ENCODE assay signal across 9 cellular contexts in genomic region chr5:71778678-71779276, GRCh38. TPM values are rescaled to one million over a fixed set of nuclear protein-coding genes. Genes with fewer than 3 reads are reported as not detected.
DNase-seq lines count a peak whose midpoint lies in the region; ATAC-seq and TF ChIP-seq lines count a peak whose summit lies in the region.
"Had no signal": no experiment of that assay in that cellular context is flagged by ENCODE, and none has a peak within 500 bp of the region (broad histone marks: within the 10 kb centered on the region; RNA-seq: fewer than 3 reads in every experiment).

No MANE protein-coding gene starts in this region.

- H3K27ac ChIP-seq in osteoblast (ENCODE audit: low read depth, low read length), result no peak overlapping the region
- no peak overlapping the region for H3K27ac ChIP-seq in CD8-positive, alpha-beta memory T cell (ENCODE audit: low read depth, low read length)

- no peak for ATAC-seq in HG03520 (IDR thresholded peaks at IDR 0.05; ENCODE audit: unreplicated experiment)

- no peaks in the 10 kb centered on the region for H3K79me2 ChIP-seq in osteoblast (ENCODE audit: insufficient read depth, low read length)

- DNase-seq in NCI-H510A treated with DMSO at 0.1 percent for 48 hours (lab: John Stamatoyannopoulos, UW) (peak; percentile 34), NCI-H510A (lab: John Stamatoyannopoulos, UW) (no peak), NCI-H2227 treated with DMSO at 0.1 percent for 48 hours (lab: John Stamatoyannopoulos, UW) (peak; percentile 75), dermis blood vessel endothelial cell (peak; percentile 56), osteoblast (ENCODE audit: insufficient read length, low spot score, missing footprints) (peak; percentile 19)
- no peak for DNase-seq in CD8-positive, alpha-beta memory T cell
- DNase-seq in activated naive CD4-positive, alpha-beta T cell (lab: John Stamatoyannopoulos, UW), result no peak

- POLR2A ChIA-PET in CD8-positive, alpha-beta memory T cell (lab: Charles Lee), result no interaction called here

- H3K9me3 Mint-ChIP-seq in CD8-positive, alpha-beta memory T cell, result no peaks in the 10 kb centered on the region

- H4K20me1 ChIP-seq in osteoblast (ENCODE audit: insufficient read depth, low read length), result no peaks in the 10 kb centered on the region

- TF ChIP-seq CTCF in osteoblast (IDR thresholded peaks at IDR 0.05; ENCODE audit: extremely low read depth, low read depth, low read length), result peak; percentile 81

- H3K4me3 Mint-ChIP-seq in CD8-positive, alpha-beta memory T cell, result no peak overlapping the region

- H3K4me3 ChIP-seq in osteoblast (ENCODE audit: insufficient read depth, low read length), result no peak overlapping the region
- no peak overlapping the region for H3K4me3 ChIP-seq in CD8-positive, alpha-beta memory T cell (ENCODE audit: low read length)

- H3K4me2 ChIP-seq in osteoblast (ENCODE audit: insufficient read depth, low read length), result no peak overlapping the region

- no peak overlapping the region for H2AFZ ChIP-seq in osteoblast (ENCODE audit: low read length)

- no peak overlapping the region for H3K27ac Mint-ChIP-seq in CD8-positive, alpha-beta memory T cell

- H3K9me3 ChIP-seq in osteoblast (ENCODE audit: low read depth, low read length), result no peaks in the 10 kb centered on the region
- H3K9me3 ChIP-seq in CD8-positive, alpha-beta memory T cell (ENCODE audit: low read length), result no peaks in the 10 kb centered on the region

- CTCF ChIA-PET in CD8-positive, alpha-beta memory T cell (lab: Charles Lee), result no interaction called here

- H3K36me3 Mint-ChIP-seq in CD8-positive, alpha-beta memory T cell, result no peaks in the 10 kb centered on the region

- H3K27me3 ChIP-seq in osteoblast (ENCODE audit: insufficient read depth, low read length), result peaks cover 17% of the 10 kb centered on the region
- no peaks in the 10 kb centered on the region for H3K27me3 ChIP-seq in CD8-positive, alpha-beta memory T cell (ENCODE audit: insufficient read depth, low read length, poor library complexity, severe bottlenecking)

- peaks cover 2 to 13% of the 10 kb centered on the region in 2 donors for H3K27me3 Mint-ChIP-seq in CD8-positive, alpha-beta memory T cell

- H3K36me3 ChIP-seq in osteoblast (ENCODE audit: insufficient read depth, low read length), result no peaks in the 10 kb centered on the region
- no peaks in the 10 kb centered on the region for H3K36me3 ChIP-seq in CD8-positive, alpha-beta memory T cell (ENCODE audit: insufficient read depth, low read length)

- peaks cover 11 to 14% (median 14%) of the 10 kb centered on the region in 3 donors for H3K4me1 Mint-ChIP-seq in CD8-positive, alpha-beta memory T cell

- peaks cover 5% of the 10 kb centered on the region for H3K4me1 ChIP-seq in osteoblast (ENCODE audit: insufficient read depth, low read length)
- H3K4me1 ChIP-seq in CD8-positive, alpha-beta memory T cell (ENCODE audit: insufficient read depth, low read length), result peaks cover 11% of the 10 kb centered on the region

RNA-seq across cellular contexts. Expression of gene CARTPT, which starts 59.7 kb away (rescaled TPM):
- total RNA-seq in dermis blood vessel endothelial cell, result not detected in 2 replicates
- not detected in 2 replicates for total RNA-seq in osteoblast
- total RNA-seq in CD8-positive, alpha-beta memory T cell, result not detected
- polyA plus RNA-seq in CD8-positive, alpha-beta memory T cell, result not detected
- total RNA-seq: skeletal muscle tissue had no signal

Comparison
In these comparisons a context has a peak if more than half of its experiments do, and no peak if none do; other contexts are left out.
1. DNase-seq: peak in NCI-H510A treated with DMSO at 0.1 percent for 48 hours (single experiment), NCI-H2227 treated with DMSO at 0.1 percent for 48 hours (single experiment), dermis blood vessel endothelial cell (single experiment) and osteoblast (single experiment); none in NCI-H510A (single experiment), CD8-positive, alpha-beta memory T cell (0 of 5) and activated naive CD4-positive, alpha-beta T cell (0 of 4).